In the genomic region with DNA sequence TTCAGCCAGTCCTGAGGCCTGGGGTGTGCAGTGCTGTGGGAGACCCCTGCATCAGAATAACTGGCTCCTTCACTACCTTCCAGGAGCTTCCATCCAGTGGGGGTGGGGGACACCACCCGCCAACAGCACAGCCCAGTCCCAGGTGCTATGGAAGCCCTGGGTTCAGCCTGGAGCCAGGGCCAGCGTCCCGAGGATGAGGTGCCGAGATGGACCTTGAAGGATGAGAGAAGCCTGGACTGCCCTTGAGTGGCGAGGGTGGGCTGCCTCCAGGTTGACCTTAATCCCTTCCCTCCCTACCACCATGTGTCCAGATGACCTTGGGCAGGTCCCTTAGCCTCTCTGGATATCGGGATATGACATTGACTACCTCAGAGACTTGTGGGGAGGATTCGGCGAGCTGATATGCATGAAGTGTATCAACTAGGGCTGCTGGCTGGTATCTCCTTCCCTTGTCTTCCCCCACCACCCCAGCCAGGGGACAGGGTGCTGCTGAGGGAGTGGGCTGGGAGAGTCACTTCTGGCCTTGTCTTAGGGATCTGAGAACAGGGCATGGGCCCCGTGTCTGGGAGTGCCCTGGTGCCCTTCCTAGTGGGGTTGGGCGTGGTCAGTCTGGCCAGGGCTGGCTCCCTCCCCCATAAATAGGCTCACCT, we compare ENCODE assay signal across 13 cellular contexts. TPM values are rescaled to one million over a fixed set of nuclear protein-coding genes. Genes with fewer than 3 reads are reported as not detected.
DNase-seq lines count a peak whose midpoint lies in the region; ATAC-seq and TF ChIP-seq lines count a peak whose summit lies in the region.
"Had no signal": no experiment of that assay in that cellular context is flagged by ENCODE, and none has a peak within 500 bp of the region (broad histone marks: within the 10 kb centered on the region; RNA-seq: fewer than 3 reads in every experiment).

No MANE protein-coding gene starts in this region.

- H3K36me3 ChIP-seq in breast epithelium, result no peaks in the 10 kb centered on the region
- peaks cover 64% of the 10 kb centered on the region for H3K36me3 ChIP-seq in lower lobe of right lung
- H3K36me3 ChIP-seq in upper lobe of left lung, result peaks cover 17 to 58% (median 36%) of the 10 kb centered on the region in 4 donors

- H3K9me3 Mint-ChIP-seq in MCF 10A (ENCODE audit: unreplicated experiment) (no peaks in the 10 kb centered on the region), WTC11 (no peaks in the 10 kb centered on the region)
- no peaks in the 10 kb centered on the region for H3K9me3 Mint-ChIP-seq in activated T-helper 2 cell treated with anti-CD3 and anti-CD28 coated beads, Interferon-gamma antibody, Interleukin-2, Interleukin-4, amounts not matched to agents 10 μg/mL and 5 μg/mL and 100 μg/mL, durations not matched to agents 14 hours and 24 hours and 36 hours

- no peaks in the 10 kb centered on the region for H3K4me1 Mint-ChIP-seq in MCF 10A (ENCODE audit: insufficient read depth, unreplicated experiment)
- peaks cover 2% of the 10 kb centered on the region for H3K4me1 Mint-ChIP-seq in activated T-helper 2 cell treated with anti-CD3 and anti-CD28 coated beads, Interferon-gamma antibody, Interleukin-2, Interleukin-4, amounts not matched to agents 10 μg/mL and 5 μg/mL and 100 μg/mL, durations not matched to agents 14 hours and 24 hours and 36 hours (ENCODE audit: low read depth)
- H3K4me1 Mint-ChIP-seq in WTC11, result peaks cover 18% of the 10 kb centered on the region

- no peak for TF ChIP-seq CTCF in MCF 10A (IDR thresholded peaks at IDR 0.05; ENCODE audit: unreplicated experiment)
- TF ChIP-seq CTCF in breast epithelium (IDR thresholded peaks at IDR 0.05), result no peak
- no peak for TF ChIP-seq CTCF in lower lobe of right lung (IDR thresholded peaks at IDR 0.05)
- no peak for TF ChIP-seq CTCF in upper lobe of left lung (IDR thresholded peaks at IDR 0.05)
- no peak for TF ChIP-seq CTCF in WTC11 (IDR thresholded peaks at IDR 0.05)

- no TSS peak for BruUV-seq in MCF 10A (replicated peaks; lab: Mats Ljungman, UMichigan)

- CTCF ChIA-PET in MCF 10A (lab: Yijun Ruan, JAX), result interaction anchor here (0.6 to 1.2 kb wide), 3 partner anchors 9 to 278 kb away, joined by 3 to 6 read pairs (median 3); no protein-coding TSS in a partner anchor
- CTCF ChIA-PET in WTC11 (lab: Charles Lee), result interaction anchor here (1.0 kb wide), 1 partner anchor 14 kb away, joined by 6 read pairs; a partner anchor contains a TSS

- TF ChIP-seq POLR2A in breast epithelium (IDR thresholded peaks at IDR 0.05), result no peak
- TF ChIP-seq POLR2A in upper lobe of left lung (IDR thresholded peaks at IDR 0.05), result no peak

- H3K27me3 Mint-ChIP-seq in MCF 10A (ENCODE audit: insufficient read depth, unreplicated experiment), result no peaks in the 10 kb centered on the region
- no peaks in the 10 kb centered on the region for H3K27me3 Mint-ChIP-seq in activated T-helper 2 cell treated with anti-CD3 and anti-CD28 coated beads, Interferon-gamma antibody, Interleukin-2, Interleukin-4, amounts not matched to agents 10 μg/mL and 5 μg/mL and 100 μg/mL, durations not matched to agents 14 hours and 24 hours and 36 hours (ENCODE audit: low read depth)
- H3K27me3 Mint-ChIP-seq in WTC11 (ENCODE audit: low read depth), result no peaks in the 10 kb centered on the region

- H3K27ac ChIP-seq in breast epithelium, result peak overlapping the region in 1 of 2 donors; percentile 3
- no peak overlapping the region for H3K27ac ChIP-seq in lower lobe of right lung
- H3K27ac ChIP-seq in upper lobe of left lung, result peak overlapping the region in 3 of 4 donors; percentile 26 to 75 (median 41)

- H3K4me3 ChIP-seq in breast epithelium (no peak overlapping the region), lower lobe of right lung (no peak overlapping the region), upper lobe of left lung (no peak overlapping the region)
- H3K4me3 ChIP-seq: SK-N-MC had no signal

- H3K9me3 ChIP-seq in breast epithelium, result no peaks in the 10 kb centered on the region
- no peaks in the 10 kb centered on the region for H3K9me3 ChIP-seq in lower lobe of right lung
- H3K9me3 ChIP-seq in upper lobe of left lung, result no peaks in the 10 kb centered on the region

- ATAC-seq in lower lobe of right lung, result no peak
- ATAC-seq in upper lobe of left lung (ENCODE audit: low FRiP score in 2 of 2), result no peak
- no peak for ATAC-seq in HG03108 (IDR thresholded peaks at IDR 0.05; ENCODE audit: unreplicated experiment)
- ATAC-seq in WTC11, result no peak

- H3K27me3 ChIP-seq in breast epithelium, result no peaks in the 10 kb centered on the region
- no peaks in the 10 kb centered on the region for H3K27me3 ChIP-seq in lower lobe of right lung (ENCODE audit: low read depth)
- no peaks in the 10 kb centered on the region for H3K27me3 ChIP-seq in upper lobe of left lung

- H3K4me3 Mint-ChIP-seq in MCF 10A (ENCODE audit: unreplicated experiment), result no peak overlapping the region
- H3K4me3 Mint-ChIP-seq in activated T-helper 2 cell treated with anti-CD3 and anti-CD28 coated beads, Interferon-gamma antibody, Interleukin-2, Interleukin-4, amounts not matched to agents 10 μg/mL and 5 μg/mL and 100 μg/mL, durations not matched to agents 14 hours and 24 hours and 36 hours (ENCODE audit: low read depth), result no peak overlapping the region
- no peak overlapping the region for H3K4me3 Mint-ChIP-seq in WTC11

- intact Hi-C loops in MCF 10A (cut with micrococcal nuclease), result no loop called here
- intact Hi-C loops in breast epithelium (cut with DNase I; ENCODE audit: low total_unique reads), result no loop called here
- intact Hi-C loops in activated T-helper 2 cell treated with anti-CD3 and anti-CD28 coated beads, Interferon-gamma antibody, Interleukin-2, Interleukin-4, amounts not matched to agents 10 μg/mL and 5 μg/mL and 100 μg/mL, durations not matched to agents 14 hours and 24 hours and 36 hours (cut with micrococcal nuclease), result no loop called here
- intact Hi-C loops in lower lobe of right lung (cut with DNase I), result no loop called here

- TF ChIP-seq EP300 in upper lobe of left lung (IDR thresholded peaks at IDR 0.05), result no peak

- no peak for DNase-seq in MCF 10A (ENCODE audit: unreplicated experiment)
- no peak for DNase-seq in breast epithelium (ENCODE audit: low spot score in 2 of 2)
- no peak for DNase-seq in activated T-helper 2 cell treated with anti-CD3 and anti-CD28 coated beads, Interferon-gamma antibody, Interleukin-2, Interleukin-4, amounts not matched to agents 10 μg/mL and 5 μg/mL and 100 μg/mL, durations not matched to agents 14 hours and 24 hours and 36 hours (ENCODE audit: low spot score)
- DNase-seq in lower lobe of right lung, result peak; percentile 41
- DNase-seq in upper lobe of left lung, result peak in 1 of 2 donors; percentile 11
- no peak for DNase-seq in WTC11 (ENCODE audit: low spot score)
- no peak for DNase-seq in cortex of kidney (lab: John Stamatoyannopoulos, UW)
- DNase-seq: Kasumi-1, NCI-H146, NCI-H510A had no signal

- WGBS in upper lobe of left lung, 2 donors, result 80 to 84% methylated on average over 6 to 10 of the region's 10 CpGs

- H3K36me3 Mint-ChIP-seq in MCF 10A (ENCODE audit: insufficient read depth, unreplicated experiment) (peaks cover 50% of the 10 kb centered on the region), WTC11 (peaks cover 17% of the 10 kb centered on the region)
- H3K36me3 Mint-ChIP-seq in activated T-helper 2 cell treated with anti-CD3 and anti-CD28 coated beads, Interferon-gamma antibody, Interleukin-2, Interleukin-4, amounts not matched to agents 10 μg/mL and 5 μg/mL and 100 μg/mL, durations not matched to agents 14 hours and 24 hours and 36 hours (ENCODE audit: low read depth), result peaks cover 31% of the 10 kb centered on the region

- POLR2A ChIA-PET in MCF 10A (lab: Yijun Ruan, JAX), result interaction anchor here (1.4 kb wide), 1 partner anchor 40 kb away, joined by 3 read pairs; no protein-coding TSS in a partner anchor
- POLR2A ChIA-PET in WTC11 (lab: Charles Lee), result interaction anchor here (0.6 kb wide), 1 partner anchor 158 kb away, joined by 3 read pairs; no protein-coding TSS in a partner anchor

- H3K27ac Mint-ChIP-seq in MCF 10A (ENCODE audit: low read depth, unreplicated experiment) (peak overlapping the region; percentile 42), WTC11 (no peak overlapping the region)
- H3K27ac Mint-ChIP-seq in activated T-helper 2 cell treated with anti-CD3 and anti-CD28 coated beads, Interferon-gamma antibody, Interleukin-2, Interleukin-4, amounts not matched to agents 10 μg/mL and 5 μg/mL and 100 μg/mL, durations not matched to agents 14 hours and 24 hours and 36 hours, result peak overlapping the region; percentile 12

- peaks cover 0 to 4% of the 10 kb centered on the region in 2 donors for H3K4me1 ChIP-seq in breast epithelium
- peaks cover 73% of the 10 kb centered on the region for H3K4me1 ChIP-seq in lower lobe of right lung
- peaks cover 47 to 80% (median 71%) of the 10 kb centered on the region in 4 donors for H3K4me1 ChIP-seq in upper lobe of left lung

TF ChIP-seq in WTC11, 78 proteins besides CTCF, POLR2A, EP300 and RAD21 (continues in another document):
- TF ChIP-seq ESRRA (CRISPR knock-in tag; IDR thresholded peaks at IDR 0.05; ENCODE audit: borderline replicate concordance), result no peak
- TF ChIP-seq, protein P1, sequence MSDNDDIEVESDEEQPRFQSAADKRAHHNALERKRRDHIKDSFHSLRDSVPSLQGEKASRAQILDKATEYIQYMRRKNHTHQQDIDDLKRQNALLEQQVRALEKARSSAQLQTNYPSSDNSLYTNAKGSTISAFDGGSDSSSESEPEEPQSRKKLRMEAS (CRISPR knock-in tag; IDR thresholded peaks at IDR 0.05), result no peak

RNA-seq across cellular contexts. Expression of a gene that starts 41.3 kb away (rescaled TPM):
- total RNA-seq in MCF 10A (2022) (65.1 and 68.1 TPM in 2 replicates), breast epithelium (100 to 1,000 TPM in 1 of 3 donors, 10 to 100 TPM in 2; 88.7 to 145 (median 92.8) TPM), lower lobe of right lung (158 TPM), upper lobe of left lung (100 to 1,000 TPM in 5 of 6 donors, 10 to 100 TPM in 1; 97.9 to 168 (median 149) TPM), WTC11 (2021) (126 to 139 TPM (median 128 TPM) in 3 replicates)
- 151 and 156 TPM in 2 replicates for total RNA-seq in activated T-helper 2 cell treated with anti-CD3 and anti-CD28 coated beads, Interferon-gamma antibody, Interleukin-2, Interleukin-4, amounts not matched to agents 10 μg/mL and 5 μg/mL and 100 μg/mL, durations not matched to agents 14 hours and 24 hours and 36 hours

RNA-seq across cellular contexts. Expression of a gene that starts 56.0 kb away (rescaled TPM):
- not detected in 2 replicates for total RNA-seq in MCF 10A (2022)
- total RNA-seq in breast epithelium, result not detected
- total RNA-seq in activated T-helper 2 cell treated with anti-CD3 and anti-CD28 coated beads, Interferon-gamma antibody, Interleukin-2, Interleukin-4, amounts not matched to agents 10 μg/mL and 5 μg/mL and 100 μg/mL, durations not matched to agents 14 hours and 24 hours and 36 hours, result not detected in 2 replicates
- total RNA-seq in lower lobe of right lung, result not detected
- total RNA-seq in upper lobe of left lung, result not detected
- total RNA-seq in WTC11 (2021), result not detected in 3 replicates
- total RNA-seq: osteoblast had no signal

RNA-seq across cellular contexts. Expression of a gene that starts 57.7 kb away (rescaled TPM):
- 1,891 and 2,060 TPM in 2 replicates for total RNA-seq in MCF 10A (2022)
- 1,000 to 10,000 TPM; 1,871 to 2,586 (median 2,024) TPM for total RNA-seq in breast epithelium
- total RNA-seq in activated T-helper 2 cell treated with anti-CD3 and anti-CD28 coated beads, Interferon-gamma antibody, Interleukin-2, Interleukin-4, amounts not matched to agents 10 μg/mL and 5 μg/mL and 100 μg/mL, durations not matched to agents 14 hours and 24 hours and 36 hours, result 1,775 and 1,796 TPM in 2 replicates
- 1,156 TPM for total RNA-seq in lower lobe of right lung
- 1,000 to 10,000 TPM in 4 of 6 donors, 100 to 1,000 TPM in 2; 542 to 1,288 (median 1,062) TPM for total RNA-seq in upper lobe of left lung
- total RNA-seq in WTC11 (2021), result 1,832 to 2,028 TPM (median 1,945 TPM) in 3 replicates
